32 cellular contexts compared by ENCODE assay signal in the genomic region with DNA sequence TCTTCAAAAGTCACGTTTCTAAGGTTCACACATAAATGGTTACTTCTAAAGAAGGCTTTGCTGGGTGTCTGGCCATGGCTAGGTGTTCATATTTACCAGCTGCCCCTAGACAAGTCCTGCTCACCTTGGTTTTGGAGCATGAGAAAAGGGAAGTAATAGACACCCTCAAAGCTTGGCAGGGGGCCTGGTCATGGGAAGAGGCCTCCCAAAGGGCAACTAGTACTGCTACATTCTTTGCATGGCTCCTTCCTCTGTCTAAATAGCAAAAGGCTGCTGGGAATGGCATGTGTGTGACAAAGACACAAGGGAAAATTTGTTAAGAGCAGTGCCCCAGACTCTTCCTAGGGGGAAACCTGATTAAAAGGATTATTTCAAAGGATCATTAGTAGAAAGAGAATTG.
DNase-seq lines count a peak whose midpoint lies in the region; ATAC-seq and TF ChIP-seq lines count a peak whose summit lies in the region.
"Had no signal": no experiment of that assay in that cellular context is flagged by ENCODE, and none has a peak within 500 bp of the region (broad histone marks: within the 10 kb centered on the region; RNA-seq: fewer than 3 reads in every experiment).

No MANE protein-coding gene starts in this region.

- no peak overlapping the region for H2BK5ac ChIP-seq in mesendoderm (ENCODE audit: low read length)

- DNase-seq in Ammon's horn (ENCODE audit: low spot score) (peak; percentile 32), NCI-H82 (lab: John Stamatoyannopoulos, UW) (peak; percentile 57), heart left ventricle (peak in 3 of 5 donors; percentile 46 to 74 (median 66)), mesendoderm (peak; percentile 48), OCI-M1 (lab: John Stamatoyannopoulos, UW) (no peak), CD14-positive monocyte (ENCODE audit: low spot score) (no peak)
- DNase-seq: activated CD8-positive, alpha-beta memory T cell treated with anti-CD3 and anti-CD28 coated beads, Interleukin-2, amount 10 ng/mL, durations not matched to agents 7 days and 5 days; activated naive CD4-positive, alpha-beta T cell treated with Interleukin-2 at 50 U/mL for 16 hours; activated T-cell treated with anti-CD3 and anti-CD28 coated beads, Interleukin-2, amount 50 U/mL, for 72 hours; brain microvascular endothelial cell; endodermal cell; esophagus squamous epithelium; kidney; NCI-H1105 treated with DMSO at 0.1 percent for 48 hours; NCI-H2029 treated with DMSO at 0.1 percent for 48 hours; NCI-H226; PC-3; SHP77 treated with DMSO at 0.1 percent for 48 hours; stimulated activated CD4-positive, alpha-beta T cell treated with anti-CD3 and anti-CD28 coated beads, Interleukin-12 subunit alpha, Interleukin-12 subunit beta, amount 100 ng/mL, for 4 hours; stimulated activated CD4-positive, alpha-beta T cell treated with anti-CD3 and anti-CD28 coated beads, Interleukin-4, amount 100 ng/mL, for 24 hours; stimulated activated naive B cell treated with anti-CD40 and anti-IgM and Interleukin-4, amounts not matched to agents 10 μg/mL and 1 μg/mL and 100 μg/mL, for 72 hours had no signal

- H2BK120ac ChIP-seq in mesendoderm (ENCODE audit: low read depth, low read length), result no peak overlapping the region

- no peak overlapping the region for H3K4me3 Mint-ChIP-seq in CD14-positive monocyte
- H3K4me3 Mint-ChIP-seq: activated CD8-positive, alpha-beta memory T cell treated with anti-CD3 and anti-CD28 coated beads, Interleukin-2, amount 10 ng/mL, durations not matched to agents 7 days and 5 days; activated T-cell treated with anti-CD3 and anti-CD28 coated beads, Interleukin-2, amount 50 U/mL, for 72 hours; endodermal cell; memory B cell; stimulated activated naive B cell treated with anti-CD40 and anti-IgM and Interleukin-4, amounts not matched to agents 10 μg/mL and 1 μg/mL and 100 μg/mL, for 72 hours had no signal

- H4K8ac ChIP-seq in mesendoderm (ENCODE audit: low read depth, low read length), result no peak overlapping the region

- no peaks in the 10 kb centered on the region for H3K27me3 ChIP-seq in heart left ventricle
- no peaks in the 10 kb centered on the region for H3K27me3 ChIP-seq in mesendoderm (ENCODE audit: insufficient read depth, low read length, poor library complexity)
- H3K27me3 ChIP-seq: adrenal gland, esophagus squamous epithelium, gastroesophageal sphincter, vagina had no signal

- no peak overlapping the region for H3K18ac ChIP-seq in mesendoderm (ENCODE audit: low read length)

- H3K36me3 Mint-ChIP-seq in CD14-positive monocyte, result no peaks in the 10 kb centered on the region
- H3K36me3 Mint-ChIP-seq: activated CD8-positive, alpha-beta memory T cell treated with anti-CD3 and anti-CD28 coated beads, Interleukin-2, amount 10 ng/mL, durations not matched to agents 7 days and 5 days; memory B cell; stimulated activated naive B cell treated with anti-CD40 and anti-IgM and Interleukin-4, amounts not matched to agents 10 μg/mL and 1 μg/mL and 100 μg/mL, for 72 hours had no signal

- H3K4me1 Mint-ChIP-seq in CD14-positive monocyte, result peaks cover 29% of the 10 kb centered on the region
- H3K4me1 Mint-ChIP-seq: activated CD8-positive, alpha-beta memory T cell treated with anti-CD3 and anti-CD28 coated beads, Interleukin-2, amount 10 ng/mL, durations not matched to agents 7 days and 5 days had no signal

- no peak overlapping the region for H3K4me2 ChIP-seq in mesendoderm (ENCODE audit: low read length)

- H3K4me1 ChIP-seq in heart left ventricle, result peaks cover 0 to 48% (median 15%) of the 10 kb centered on the region in 12 donors
- no peaks in the 10 kb centered on the region for H3K4me1 ChIP-seq in mesendoderm (ENCODE audit: control insufficient read depth, low read depth, low read length)
- H3K4me1 ChIP-seq: HAP-1, prostate gland, vagina had no signal

- peaks cover 0 to 5% (median 0%) of the 10 kb centered on the region in 12 donors for H3K9me3 ChIP-seq in heart left ventricle
- H3K9me3 ChIP-seq: adrenal gland, esophagus squamous epithelium, gastroesophageal sphincter, HAP-1, neutrophil, prostate gland, vagina had no signal

- H3K4ac ChIP-seq in mesendoderm (ENCODE audit: low read depth, low read length), result no peak overlapping the region

- H3K36me3 ChIP-seq in heart left ventricle (no peaks in the 10 kb centered on the region), mesendoderm (ENCODE audit: control insufficient read depth, insufficient read depth, low read length) (no peaks in the 10 kb centered on the region)
- H3K36me3 ChIP-seq: adrenal gland, brain microvascular endothelial cell, esophagus squamous epithelium, gastroesophageal sphincter, HAP-1, neutrophil, prostate gland, vagina had no signal

- H3K27ac Mint-ChIP-seq in CD14-positive monocyte, result peak overlapping the region in 1 of 7 donors; percentile 43
- H3K27ac Mint-ChIP-seq: activated CD8-positive, alpha-beta memory T cell treated with anti-CD3 and anti-CD28 coated beads, Interleukin-2, amount 10 ng/mL, durations not matched to agents 7 days and 5 days; activated T-cell treated with anti-CD3 and anti-CD28 coated beads, Interleukin-2, amount 50 U/mL, for 72 hours; endodermal cell; IgD-negative memory B cell; memory B cell; stimulated activated naive B cell treated with anti-CD40 and anti-IgM and Interleukin-4, amounts not matched to agents 10 μg/mL and 1 μg/mL and 100 μg/mL, for 72 hours had no signal

- H3K27ac ChIP-seq in heart left ventricle (peak overlapping the region in 6 of 12 donors; percentile 28 to 70 (median 46)), mesendoderm (ENCODE audit: low read depth, low read length) (no peak overlapping the region)
- H3K27ac ChIP-seq: adrenal gland, brain microvascular endothelial cell, coronary artery, esophagus squamous epithelium, gastroesophageal sphincter, neutrophil, prostate gland, vagina had no signal

- TF ChIP-seq CTCF in heart left ventricle (IDR thresholded peaks at IDR 0.05), result no peak
- TF ChIP-seq CTCF in CD14-positive monocyte (IDR thresholded peaks at IDR 0.05), result no peak

- intact Hi-C loops in heart left ventricle (cut with DNase I), result loop anchor here in 2 of 10 donors (5.0 kb wide), 2 partner anchors 67 to 157 kb away; no protein-coding TSS in a partner anchor
- intact Hi-C loops in CD14-positive monocyte (cut with micrococcal nuclease), result no loop called here

- H3K79me1 ChIP-seq in mesendoderm (ENCODE audit: low read length), result no peaks in the 10 kb centered on the region

- H2BK15ac ChIP-seq in mesendoderm (replicated peaks; ENCODE audit: low read depth), result no peak overlapping the region

- H3K23ac ChIP-seq in mesendoderm (ENCODE audit: low read length), result no peak overlapping the region

- H4K5ac ChIP-seq in mesendoderm (ENCODE audit: low read length), result no peak overlapping the region

- H3K4me3 ChIP-seq in heart left ventricle (no peak overlapping the region), mesendoderm (ENCODE audit: low read length) (no peak overlapping the region)
- H3K4me3 ChIP-seq: adrenal gland, coronary artery, esophagus squamous epithelium, gastroesophageal sphincter, HAP-1, prostate gland, vagina had no signal

- H3K9ac ChIP-seq in mesendoderm (ENCODE audit: low read length), result no peak overlapping the region

- peaks cover 0 to 2% (median 0%) of the 10 kb centered on the region in 7 donors for H3K9me3 Mint-ChIP-seq in CD14-positive monocyte
- H3K9me3 Mint-ChIP-seq: endodermal cell; IgD-negative memory B cell; memory B cell; stimulated activated naive B cell treated with anti-CD40 and anti-IgM and Interleukin-4, amounts not matched to agents 10 μg/mL and 1 μg/mL and 100 μg/mL, for 72 hours had no signal

- no peak for TF ChIP-seq POLR2A in heart left ventricle (IDR thresholded peaks at IDR 0.05)

- H3K79me2 ChIP-seq in mesendoderm (ENCODE audit: control insufficient read depth, insufficient read depth, low read length), result no peaks in the 10 kb centered on the region

- ATAC-seq in heart left ventricle (peak; percentile 48 to 86 (median 67)), GM18511 (IDR thresholded peaks at IDR 0.05; ENCODE audit: unreplicated experiment) (no peak), GM19351 (IDR thresholded peaks at IDR 0.05; ENCODE audit: unreplicated experiment) (no peak)
- ATAC-seq: activated CD8-positive, alpha-beta memory T cell treated with anti-CD3 and anti-CD28 coated beads, Interleukin-2, amount 10 ng/mL, durations not matched to agents 7 days and 5 days; activated T-cell treated with anti-CD3 and anti-CD28 coated beads, Interleukin-2, amount 50 U/mL, for 72 hours; gastroesophageal sphincter; PC-3; stimulated activated naive B cell treated with anti-CD40 and anti-IgM and Interleukin-4, amounts not matched to agents 10 μg/mL and 1 μg/mL and 100 μg/mL, for 72 hours had no signal

- H2AK5ac ChIP-seq in mesendoderm (ENCODE audit: low read length), result no peak overlapping the region

- H3K56ac ChIP-seq in mesendoderm (ENCODE audit: low read length), result no peak overlapping the region

- 63 to 76% (median 65%) methylated on average over 1 of the region's 1 CpG for WGBS in heart left ventricle, 4 donors
- WGBS in mesendoderm (ENCODE audit: extremely low coverage, insufficient coverage, low lambda C conversion rate), result no CpG with 5 or more reads among the region's 1 CpG

- peaks cover 2 to 4% (median 2%) of the 10 kb centered on the region in 3 donors for H3K27me3 Mint-ChIP-seq in CD14-positive monocyte (ENCODE audit: low read depth in 3 of 3)

Comparison
In these comparisons a context has a peak if more than half of its experiments do, and no peak if none do; other contexts are left out.
1. DNase-seq: peak in Ammon's horn (single experiment), NCI-H82 (single experiment), heart left ventricle (3 of 5) and mesendoderm (single experiment); none in OCI-M1 (single experiment) and CD14-positive monocyte (single experiment).
2. ATAC-seq: peak in heart left ventricle (4 of 4); none in GM18511 (single experiment) and GM19351 (single experiment).